ENCODE assay signal across 1 cellular context in genomic region chr16:11673091-11674000, GRCh38.
TF ChIP-seq lines count a peak whose summit lies in the region.

No MANE protein-coding gene starts in this region.

TF ChIP-seq in GM12878, 131 proteins besides CTCF, POLR2A, EP300 and RAD21 (continued from another document):
- TF ChIP-seq DPF2 (IDR thresholded peaks at IDR 0.05) (0 out of 2 replicates have a peak, but pooled peaks have one; percentile 4), KLF5 (IDR thresholded peaks at IDR 0.05; ENCODE audit: partially characterized antibody) (no peak), E2F4 (IDR thresholded peaks at IDR 0.05; ENCODE audit: low read depth, low read length) (no peak), HDGF (IDR thresholded peaks at IDR 0.05) (peak; percentile 64; the same call in 1 of the 2 replicates), IKZF2 (IDR thresholded peaks at IDR 0.05) (0 out of 4 replicates have a peak, but pooled peaks of 1 of the 2 experiments have one; percentile 1), IKZF1 (conservative IDR thresholded peaks at IDR 0.05) (peak; percentile 7), SKIL (IDR thresholded peaks at IDR 0.05; ENCODE audit: low read depth, poor library complexity, severe bottlenecking) (no peak), FOXM1 (IDR thresholded peaks at IDR 0.05; ENCODE audit: low read depth, low read length) (no peak), BACH1 (IDR thresholded peaks at IDR 0.05; ENCODE audit: borderline replicate concordance) (no peak), RCOR1 (conservative IDR thresholded peaks at IDR 0.05; ENCODE audit: low read depth, low read length) (0 out of 2 replicates have a peak, but pooled peaks have one; percentile 5), ATF7 (IDR thresholded peaks at IDR 0.05; ENCODE audit: low read depth) (no peak), SRF (IDR thresholded peaks at IDR 0.05; ENCODE audit: low read depth in 2 of 2, low read length in 2 of 2) (no peak), ZNF687 (IDR thresholded peaks at IDR 0.05) (no peak), CUX1 (IDR thresholded peaks at IDR 0.05; ENCODE audit: insufficient replicate concordance, low read depth, low read length) (no peak)
